38 cellular contexts compared by ENCODE assay signal in the genomic region with DNA sequence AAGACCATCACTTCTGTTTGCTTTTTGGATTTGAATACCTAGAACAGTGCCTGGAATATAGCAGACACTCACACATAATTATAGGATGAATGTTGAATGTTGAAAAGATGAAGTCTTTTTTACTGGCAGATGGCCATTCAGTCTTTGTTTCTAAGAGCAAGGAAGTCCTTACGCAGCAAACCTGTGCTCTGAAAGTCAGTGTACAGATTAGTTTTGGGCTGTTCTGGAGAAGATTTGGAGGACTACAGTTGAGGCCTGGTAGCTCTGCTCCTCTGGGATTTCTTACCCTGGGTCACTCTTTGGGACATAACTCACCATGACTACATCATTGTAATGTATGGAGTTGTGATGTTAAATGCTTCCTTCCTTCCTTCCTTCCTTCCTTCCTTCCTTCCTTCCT. TPM values are rescaled to one million over a fixed set of nuclear protein-coding genes. Genes with fewer than 3 reads are reported as not detected.
"Had no signal": no experiment of that assay in that cellular context is flagged by ENCODE, and none has a peak within 500 bp of the region (broad histone marks: within the 10 kb centered on the region; RNA-seq: fewer than 3 reads in every experiment).

No MANE protein-coding gene starts in this region.

- H3K27ac ChIP-seq: KMS-11 had no signal

- H3K9me3 ChIP-seq: MG63 had no signal

- H3K9ac ChIP-seq: KMS-11 had no signal

- H3K36me3 ChIP-seq: MG63 had no signal

- DNase-seq: Karpas-422, Kasumi-1, MG63, MM.1S, MV-4-11, NCI-H1048, NCI-H1092, NCI-H1092 treated with DMSO at 0.1 percent for 48 hours, NCI-H1105, NCI-H1105 treated with DMSO at 0.1 percent for 48 hours, NCI-H1417, NCI-H1417 treated with DMSO at 0.1 percent for 48 hours, NCI-H1436, NCI-H1436 treated with DMSO at 0.1 percent for 48 hours, NCI-H1694, NCI-H1694 treated with DMSO at 0.1 percent for 48 hours, NCI-H187, NCI-H187 treated with DMSO at 0.1 percent for 48 hours, NCI-H1930, NCI-H2029, NCI-H2029 treated with DMSO at 0.1 percent for 48 hours, NCI-H2081, NCI-H2081 treated with DMSO at 0.1 percent for 48 hours, NCI-H2107, NCI-H2171, NCI-H2171 treated with DMSO at 0.1 percent for 48 hours, NCI-H2227 treated with DMSO at 0.1 percent for 48 hours, NCI-H226, NCI-H345, NCI-H446, NCI-H446 treated with DMSO at 0.1 percent for 48 hours, NCI-H510A, NCI-H510A treated with DMSO at 0.1 percent for 48 hours had no signal

- H3K27me3 ChIP-seq: MG63 had no signal

- H3K4me2 ChIP-seq: KMS-11 had no signal

- H3K4me3 ChIP-seq: MG63 had no signal

RNA-seq across cellular contexts. Expression of gene OR4E2, which starts 3.3 kb away (rescaled TPM):
- total RNA-seq: LHCN-M2, M059J, MCF 10A, NCI-H460 had no signal

RNA-seq across cellular contexts. Expression of gene OR4E1, which starts 16.6 kb away (rescaled TPM):
- total RNA-seq: M059J, MCF 10A, NCI-H460 had no signal

RNA-seq across cellular contexts. Expression of gene OR10G2, which starts 22.2 kb away (rescaled TPM):
- total RNA-seq: LHCN-M2, M059J, MCF 10A, NCI-H460 had no signal
